7 cellular contexts compared by ENCODE assay signal in the genomic region with DNA sequence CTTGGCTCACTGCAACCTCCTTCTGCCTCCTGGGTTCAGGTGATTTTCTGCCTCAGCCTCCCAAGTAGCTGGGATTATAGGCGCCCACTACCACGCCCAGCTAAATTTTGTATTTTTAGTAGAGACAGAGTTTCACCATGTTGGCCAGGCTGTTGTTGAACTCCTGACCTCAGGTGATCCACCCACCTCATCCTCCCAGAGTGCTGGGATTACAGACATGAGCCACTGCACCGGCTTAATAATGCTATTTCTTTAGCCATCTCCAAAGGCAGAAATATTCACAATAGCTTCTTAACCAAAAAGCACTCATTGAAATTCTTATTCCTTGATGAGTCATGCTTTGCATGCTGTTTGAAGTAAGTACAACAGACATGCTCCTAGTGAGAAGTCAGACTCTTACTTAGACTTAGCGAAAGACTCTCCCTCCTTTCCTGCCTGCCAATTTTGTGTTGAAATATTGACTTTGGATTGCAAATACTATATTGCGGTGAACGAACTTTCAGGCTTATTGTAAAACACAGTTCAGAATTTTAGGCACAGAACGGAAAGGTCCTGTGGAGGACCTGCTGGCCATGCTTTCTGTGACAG. TPM values are rescaled to one million over a fixed set of nuclear protein-coding genes. Genes with fewer than 3 reads are reported as not detected.
DNase-seq lines count a peak whose midpoint lies in the region; ATAC-seq, FAIRE-seq and TF ChIP-seq lines count a peak whose summit lies in the region.

No MANE protein-coding gene starts in this region.

- H3K4me3 Mint-ChIP-seq in GM23338, result no peak overlapping the region

- H3F3A ChIP-seq in GM23338 (replicated peaks; ENCODE audit: low read depth), result peaks cover 3% of the 10 kb centered on the region; the same call in 1 of the 2 replicates

- 48 to 57% (median 55%) methylated on average over 7 of the region's 7 CpGs for WGBS in small intestine, 3 donors

- DNase-seq in GM23338 (ENCODE audit: low spot score), result peak; percentile 15
- peak; percentile 77 for DNase-seq in RKO (ENCODE audit: low spot score)
- peak; percentile 59 for DNase-seq in epithelial cell of proximal tubule (ENCODE audit: low read depth)
- DNase-seq in skeletal muscle cell (ENCODE audit: low read depth), result peak; percentile 75
- no peak for DNase-seq in small intestine

- no peaks in the 10 kb centered on the region for H3K9me2 ChIP-seq in GM23338 (ENCODE audit: insufficient read depth)

- peaks cover 6% of the 10 kb centered on the region for H3K27me3 Mint-ChIP-seq in GM23338 (ENCODE audit: insufficient read depth, low read depth, poor library complexity)

- H3K36me3 Mint-ChIP-seq in GM23338 (ENCODE audit: low read depth), result peaks cover 11% of the 10 kb centered on the region; the same call in 2 of the 3 replicates

- FAIRE-seq in small intestine (lab: Jason Lieb, UNC), result no peak

- H3K27me3 ChIP-seq in GM23338 (ENCODE audit: insufficient read depth) (no peaks in the 10 kb centered on the region), small intestine (ENCODE audit: control insufficient read depth in 2 of 2, insufficient read depth in 2 of 2, low read length in 2 of 2) (no peaks in the 10 kb centered on the region)

- TF ChIP-seq CTCF in GM23338 (conservative IDR thresholded peaks at IDR 0.05; ENCODE audit: low read depth in 2 of 2), result no peak
- no peak for TF ChIP-seq CTCF in epithelial cell of proximal tubule (conservative IDR thresholded peaks at IDR 0.05; ENCODE audit: low read depth, low read length)

- peaks cover 71% of the 10 kb centered on the region for H3K4me1 Mint-ChIP-seq in GM23338

- peaks cover 68% of the 10 kb centered on the region for H3K4me1 ChIP-seq in GM23338 (ENCODE audit: insufficient read depth)
- peaks cover 3 to 27% of the 10 kb centered on the region in 2 donors for H3K4me1 ChIP-seq in small intestine (ENCODE audit: control insufficient read depth in 2 of 2, insufficient read depth in 1 of 2, low read depth in 1 of 2, low read length in 1 of 2)

- H3K4me3 ChIP-seq in GM23338 (peak overlapping the region; percentile 29), epithelial cell of proximal tubule (ENCODE audit: low read depth, low read length) (no peak overlapping the region), skeletal muscle cell (ENCODE audit: low read depth, low read length) (no peak overlapping the region), small intestine (ENCODE audit: low read depth in 1 of 2, low read length in 2 of 2) (no peak overlapping the region)

- H3K79me2 ChIP-seq in GM23338 (replicated peaks; ENCODE audit: insufficient read depth), result peaks cover 84% of the 10 kb centered on the region

- H3K4me2 ChIP-seq in GM23338, result peak overlapping the region; percentile 33

- peaks cover 43% of the 10 kb centered on the region for H4K20me1 ChIP-seq in GM23338 (replicated peaks; ENCODE audit: insufficient read depth)

- H3K36me3 ChIP-seq in GM23338 (ENCODE audit: insufficient read depth), result no peaks in the 10 kb centered on the region
- no peaks in the 10 kb centered on the region for H3K36me3 ChIP-seq in small intestine (ENCODE audit: control insufficient read depth in 2 of 2, insufficient read depth in 2 of 2, low read length in 2 of 2)

- H3K9me3 ChIP-seq in small intestine (ENCODE audit: control insufficient read depth, low read depth), result no peaks in the 10 kb centered on the region

- no peak overlapping the region for H2AFZ ChIP-seq in GM23338

- H3K27ac ChIP-seq in GM23338 (ENCODE audit: low read depth) (no peak overlapping the region), small intestine (ENCODE audit: low read depth in 1 of 2, low read length in 1 of 2) (no peak overlapping the region)

- no peak overlapping the region for H3K27ac Mint-ChIP-seq in GM23338

- no peaks in the 10 kb centered on the region for H3K9me3 Mint-ChIP-seq in GM23338

- ATAC-seq in GM23338 (no peak), HG02642 (IDR thresholded peaks at IDR 0.05; ENCODE audit: poor library complexity, unreplicated experiment) (no peak), HG02884 (IDR thresholded peaks at IDR 0.05; ENCODE audit: unreplicated experiment) (no peak)

TF ChIP-seq in GM23338, 12 proteins besides CTCF, POLR2A, EP300 and RAD21 (continues in another document):
- TF ChIP-seq EZH2phosphoT487 (IDR thresholded peaks at IDR 0.05; ENCODE audit: unreplicated experiment) (no peak), ZNF114 (CRISPR knock-in tag; IDR thresholded peaks at IDR 0.05) (no peak), CREB1 (CRISPR knock-in tag; IDR thresholded peaks at IDR 0.05; ENCODE audit: low read depth) (no peak), STAT1 (IDR thresholded peaks at IDR 0.05; ENCODE audit: unreplicated experiment) (no peak), ZNF462 (CRISPR knock-in tag; IDR thresholded peaks at IDR 0.05) (no peak), EZH2 (IDR thresholded peaks at IDR 0.05; ENCODE audit: low read depth, unreplicated experiment) (no peak), ZNF331 (CRISPR knock-in tag; IDR thresholded peaks at IDR 0.05; ENCODE audit: low read depth) (no peak), JUNB (IDR thresholded peaks at IDR 0.05; ENCODE audit: unreplicated experiment) (no peak)

RNA-seq across cellular contexts. Expression of gene ACTR3, which starts 4.4 kb away (rescaled TPM):
- 137 and 138 TPM in 2 replicates for total RNA-seq in GM23338 (2014; rRNA removed; shearing (Covaris generic))
- polyA plus RNA-seq in GM23338 (2016; fragmentation: Nextera tagmentation; extraction: Ambion mirVana) (47.8 and 63.7 TPM in 2 replicates), small intestine (10 to 100 TPM; 78.9 to 97.6 (median 93.3) TPM)
- 255 and 301 TPM in 2 replicates for total RNA-seq in epithelial cell of proximal tubule
